In genomic region chr1:39954870-39955546, GRCh38 we compare ENCODE assay signal across 8 cellular contexts. TPM values are rescaled to one million over a fixed set of nuclear protein-coding genes. Genes with fewer than 3 reads are reported as not detected.
DNase-seq lines count a peak whose midpoint lies in the region; ATAC-seq, FAIRE-seq and TF ChIP-seq lines count a peak whose summit lies in the region.

TSS of gene MFSD2A (plus strand) at chr1:39955145. CDS start at chr1:39955293, 148 bp downstream.

- peak within 1 kb of the TSS; percentile 89 for H3K4me3 Mint-ChIP-seq in activated T-helper 17 cell treated with anti-CD3 and anti-CD28 coated beads, Interleukin-2, amount 50 U/mL, for 72 hours
- peak within 1 kb of the TSS; percentile 94 for H3K4me3 Mint-ChIP-seq in natural killer cell

- H3K36me3 Mint-ChIP-seq in activated T-helper 17 cell treated with anti-CD3 and anti-CD28 coated beads, Interleukin-2, amount 50 U/mL, for 72 hours (ENCODE audit: low read depth): peaks cover 46% of the 10 kb centered on the region
- H3K36me3 Mint-ChIP-seq in natural killer cell: no peaks in the 10 kb centered on the region

- TF ChIP-seq CTCF in fibroblast of pulmonary artery (IDR thresholded peaks at IDR 0.05; ENCODE audit: low read length, missing control alignments): no peak
- no peak for TF ChIP-seq CTCF in natural killer cell (IDR thresholded peaks at IDR 0.05)

- peak within 1 kb of the TSS; percentile 82 for H3K4me3 ChIP-seq in Jurkat, Clone E6-1 (ENCODE audit: low read length)
- H3K4me3 ChIP-seq in fibroblast of pulmonary artery (replicated peaks; ENCODE audit: low read depth, low read length): peak within 1 kb of the TSS; percentile 64

- H3K27ac Mint-ChIP-seq in activated T-helper 17 cell treated with anti-CD3 and anti-CD28 coated beads, Interleukin-2, amount 50 U/mL, for 72 hours: peak within 1 kb of the TSS; percentile 87
- peak within 1 kb of the TSS; percentile 14 to 80 for H3K27ac Mint-ChIP-seq in natural killer cell

- DNase-seq in COLO829 (ENCODE audit: low spot score) (peak; percentile 52), RCC 7860 (ENCODE audit: low spot score) (peak; percentile 73), fibroblast of pulmonary artery (ENCODE audit: low read depth) (peak; percentile 90), natural killer cell (peak; percentile 68)
- peak; percentile 85 for DNase-seq in Jurkat, Clone E6-1 (ENCODE audit: low read depth, low spot score)
- DNase-seq in stimulated activated naive CD4-positive, alpha-beta T cell (lab: John Stamatoyannopoulos, UW): peak; percentile 72 to 86 (median 82)

- ATAC-seq in GM21515 (IDR thresholded peaks at IDR 0.05; ENCODE audit: unreplicated experiment) (peak; percentile 68), natural killer cell (peak; percentile 91 to 95 (median 94))
- ATAC-seq in activated T-helper 17 cell treated with anti-CD3 and anti-CD28 coated beads, Interleukin-2, amount 50 U/mL, for 72 hours (replicated peaks): peak; percentile 91

- H3K4me1 Mint-ChIP-seq in activated T-helper 17 cell treated with anti-CD3 and anti-CD28 coated beads, Interleukin-2, amount 50 U/mL, for 72 hours: peaks cover 16% of the 10 kb centered on the region
- H3K4me1 Mint-ChIP-seq in natural killer cell: peaks cover 20 to 22% of the 10 kb centered on the region in 2 donors

- no peaks in the 10 kb centered on the region for H3K27me3 Mint-ChIP-seq in activated T-helper 17 cell treated with anti-CD3 and anti-CD28 coated beads, Interleukin-2, amount 50 U/mL, for 72 hours
- peaks cover 0 to 3% of the 10 kb centered on the region in 2 donors for H3K27me3 Mint-ChIP-seq in natural killer cell (ENCODE audit: low read depth in 2 of 2)

- intact Hi-C loops in natural killer cell (cut with micrococcal nuclease): loop anchor here (1.0 kb wide), 1 partner anchor 72 kb away; the partner anchor contains the start of gene TRIT1

- no peak for FAIRE-seq in RCC 7860 (lab: Jason Lieb, UNC)

- no peaks in the 10 kb centered on the region for H3K9me3 Mint-ChIP-seq in activated T-helper 17 cell treated with anti-CD3 and anti-CD28 coated beads, Interleukin-2, amount 50 U/mL, for 72 hours
- no peaks in the 10 kb centered on the region for H3K9me3 Mint-ChIP-seq in natural killer cell

RNA-seq across cellular contexts. Expression of gene MFSD2A, which starts in this region (rescaled TPM):
- polyA plus RNA-seq in Jurkat, Clone E6-1 (2012; ENCODE audit: insufficient read depth, insufficient read length): 9.7 TPM
- total RNA-seq in activated T-helper 17 cell treated with anti-CD3 and anti-CD28 coated beads, Interleukin-2, amount 50 U/mL, for 72 hours: 10 to 100 TPM in 1 of 2 donors, 1 to 10 TPM in 1; 8.1 to 10.3 TPM
- total RNA-seq in natural killer cell: 1 to 10 TPM; 2.8 to 4.4 (median 3.7) TPM

Comparison
In these comparisons a context has a peak if more than half of its experiments do, and no peak if none do; other contexts are left out.
1. Peak in every context shown above with its lines: DNase-seq, ATAC-seq and H3K4me3 ChIP-seq.